2 cellular contexts compared by ENCODE assay signal in genomic region chr1:215623162-215623561, GRCh38.
TF ChIP-seq lines count a peak whose summit lies in the region.

No MANE protein-coding gene starts in this region.

TF ChIP-seq in HepG2, 621 proteins besides CTCF, POLR2A, EP300 and RAD21:
- TF ChIP-seq RBM22 (optimal IDR thresholded peaks at IDR 0.05; ENCODE audit: low read length), result peak; percentile 56
- TF ChIP-seq FOXK2 (IDR thresholded peaks at IDR 0.05), result no peak
- TF ChIP-seq ATF6 (CRISPR knock-in tag; conservative IDR thresholded peaks at IDR 0.05), result no peak
- TF ChIP-seq KLF11 (CRISPR knock-in tag; IDR thresholded peaks at IDR 0.05), result no peak
- no peak for TF ChIP-seq NPAS2 (CRISPR knock-in tag; IDR thresholded peaks at IDR 0.05; ENCODE audit: borderline replicate concordance)
- TF ChIP-seq MATR3 (CRISPR knock-in tag; IDR thresholded peaks at IDR 0.05), result no peak
- no peak for TF ChIP-seq ZFP37 (CRISPR knock-in tag; IDR thresholded peaks at IDR 0.05; ENCODE audit: borderline replicate concordance)

TF ChIP-seq in IMR-90, 13 proteins besides CTCF, POLR2A, EP300 and RAD21:
- TF ChIP-seq, protein P1, sequence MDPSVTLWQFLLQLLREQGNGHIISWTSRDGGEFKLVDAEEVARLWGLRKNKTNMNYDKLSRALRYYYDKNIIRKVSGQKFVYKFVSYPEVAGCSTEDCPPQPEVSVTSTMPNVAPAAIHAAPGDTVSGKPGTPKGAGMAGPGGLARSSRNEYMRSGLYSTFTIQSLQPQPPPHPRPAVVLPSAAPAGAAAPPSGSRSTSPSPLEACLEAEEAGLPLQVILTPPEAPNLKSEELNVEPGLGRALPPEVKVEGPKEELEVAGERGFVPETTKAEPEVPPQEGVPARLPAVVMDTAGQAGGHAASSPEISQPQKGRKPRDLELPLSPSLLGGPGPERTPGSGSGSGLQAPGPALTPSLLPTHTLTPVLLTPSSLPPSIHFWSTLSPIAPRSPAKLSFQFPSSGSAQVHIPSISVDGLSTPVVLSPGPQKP (IDR thresholded peaks at IDR 0.05; ENCODE audit: borderline replicate concordance, low read depth, low read length), result no peak
- TF ChIP-seq USF2 (IDR thresholded peaks at IDR 0.05; ENCODE audit: low read depth, low read length) (no peak), MAFK (IDR thresholded peaks at IDR 0.05; ENCODE audit: low read depth, low read length) (no peak), FOS (IDR thresholded peaks at IDR 0.05; ENCODE audit: low read depth, low read length) (no peak), MAZ (IDR thresholded peaks at IDR 0.05; ENCODE audit: borderline replicate concordance, low read depth, low read length) (no peak), CEBPB (IDR thresholded peaks at IDR 0.05; ENCODE audit: low read depth, low read length) (no peak), RCOR1 (IDR thresholded peaks at IDR 0.05; ENCODE audit: insufficient replicate concordance, low read length) (no peak), CHD1 (IDR thresholded peaks at IDR 0.05; ENCODE audit: low read depth, low read length) (no peak), MXI1 (IDR thresholded peaks at IDR 0.05; ENCODE audit: borderline replicate concordance, low read depth, low read length) (no peak), BHLHE40 (IDR thresholded peaks at IDR 0.05; ENCODE audit: low read depth, low read length) (no peak), RFX5 (IDR thresholded peaks at IDR 0.05; ENCODE audit: low read depth, low read length) (no peak), NFE2L2 (IDR thresholded peaks at IDR 0.05; ENCODE audit: low read depth, low read length) (no peak)
